In genomic region chr7:159141159-159141558, GRCh38 we compare ENCODE assay signal across 27 cellular contexts. TPM values are rescaled to one million over a fixed set of nuclear protein-coding genes. Genes with fewer than 3 reads are reported as not detected.
DNase-seq lines count a peak whose midpoint lies in the region; ATAC-seq and TF ChIP-seq lines count a peak whose summit lies in the region.
"Had no signal": no experiment of that assay in that cellular context is flagged by ENCODE, and none has a peak within 500 bp of the region (broad histone marks: within the 10 kb centered on the region; RNA-seq: fewer than 3 reads in every experiment).

No MANE protein-coding gene starts in this region.

- H3K4ac ChIP-seq in neuronal stem cell (ENCODE audit: low read length): no peak overlapping the region

- H2BK5ac ChIP-seq in neuronal stem cell (ENCODE audit: low read length): no peak overlapping the region

- no peak overlapping the region for H4K8ac ChIP-seq in neuronal stem cell (ENCODE audit: low read depth, low read length)

- WGBS in heart right ventricle, 2 donors: 79 to 86% methylated on average over 14 of the region's 14 CpGs
- WGBS in neuronal stem cell (ENCODE audit: extremely low coverage in 2 of 2, insufficient read length in 2 of 2, insufficient replicate concordance in 1 of 2), 2 donors: no CpG with 5 or more reads among the region's 14 CpGs
- WGBS in right lobe of liver (ENCODE audit: insufficient coverage, low coverage, low lambda C conversion rate, missing lambda C conversion rate): 68% methylated on average over 14 of the region's 14 CpGs

- H3K4me2 ChIP-seq in neuronal stem cell (ENCODE audit: insufficient read depth, low read length, poor library complexity, severe bottlenecking): no peak overlapping the region
- H3K4me2 ChIP-seq: KMS-11, SK-N-SH had no signal

- TF ChIP-seq CTCF in heart right ventricle (IDR thresholded peaks at IDR 0.05) (no peak), type B pancreatic cell (conservative IDR thresholded peaks at IDR 0.05) (no peak), right lobe of liver (IDR thresholded peaks at IDR 0.05) (no peak), CD14-positive monocyte (IDR thresholded peaks at IDR 0.05) (no peak)

- peaks cover 0 to 52% (median 21%) of the 10 kb centered on the region in 9 donors for H3K4me1 ChIP-seq in heart right ventricle
- H3K4me1 ChIP-seq in neuronal stem cell (ENCODE audit: control insufficient read depth in 2 of 2, insufficient read depth in 1 of 2, low read depth in 1 of 2, low read length in 2 of 2): peaks cover 0 to 12% of the 10 kb centered on the region in 2 donors
- H3K4me1 ChIP-seq in right lobe of liver: peaks cover 0 to 11% (median 0%) of the 10 kb centered on the region in 4 donors

- no peak overlapping the region for H2BK120ac ChIP-seq in neuronal stem cell (ENCODE audit: low read depth, low read length)

- peak overlapping the region; percentile 24 for H4K91ac ChIP-seq in neuronal stem cell (ENCODE audit: low read depth, low read length, poor library complexity)

- H3K23ac ChIP-seq in neuronal stem cell (ENCODE audit: low read depth, low read length, poor library complexity): no peak overlapping the region

- H3K4me3 ChIP-seq in heart right ventricle (no peak overlapping the region), neuronal stem cell (ENCODE audit: low read length in 2 of 2) (no peak overlapping the region), right lobe of liver (no peak overlapping the region)
- H3K4me3 ChIP-seq: lower lobe of right lung, thyroid gland had no signal

- no peak overlapping the region for H3K4me3 Mint-ChIP-seq in activated CD8-positive, alpha-beta memory T cell treated with anti-CD3 and anti-CD28 coated beads, Interleukin-2, amount 10 ng/mL, durations not matched to agents 7 days and 5 days
- H3K4me3 Mint-ChIP-seq in type B pancreatic cell (no peak overlapping the region), CD14-positive monocyte (peak overlapping the region in 1 of 2 donors; percentile 36)
- H3K4me3 Mint-ChIP-seq: activated naive CD8-positive, alpha-beta T cell; CD8-positive, alpha-beta T cell; natural killer cell; stimulated activated naive CD8-positive, alpha-beta T cell treated with anti-CD3 and anti-CD28 coated beads, Interleukin-15, amount 100 ng/mL, for 72 hours had no signal

- H2BK12ac ChIP-seq in neuronal stem cell (ENCODE audit: low read length): peak overlapping the region; percentile 92

- intact Hi-C loops in heart right ventricle (cut with DNase I) (loop anchor here in 5 of 10 donors (5.0 to 10.0 kb wide), 4 partner anchors 44 to 126 kb away; no protein-coding TSS in a partner anchor), Right ventricle myocardium superior (cut with DNase I) (loop anchor here (10.0 kb wide), 1 partner anchor 96 kb away; no protein-coding TSS in a partner anchor), right lobe of liver (cut with DNase I) (no loop called here), CD14-positive monocyte (cut with micrococcal nuclease) (no loop called here)

- no peaks in the 10 kb centered on the region for H3K36me3 Mint-ChIP-seq in activated CD8-positive, alpha-beta memory T cell treated with anti-CD3 and anti-CD28 coated beads, Interleukin-2, amount 10 ng/mL, durations not matched to agents 7 days and 5 days
- H3K36me3 Mint-ChIP-seq in type B pancreatic cell (no peaks in the 10 kb centered on the region), CD14-positive monocyte (no peaks in the 10 kb centered on the region)
- H3K36me3 Mint-ChIP-seq: activated naive CD8-positive, alpha-beta T cell; CD8-positive, alpha-beta T cell; natural killer cell had no signal

- no peak overlapping the region for H2BK15ac ChIP-seq in neuronal stem cell (ENCODE audit: low read length)

- H3K36me3 ChIP-seq in heart right ventricle (peaks cover 0 to 32% (median 0%) of the 10 kb centered on the region in 9 donors), neuronal stem cell (replicated peaks in 1 of 2; ENCODE audit: control insufficient read depth in 2 of 2, insufficient read depth in 2 of 2, low read length in 2 of 2) (no peaks in the 10 kb centered on the region), right lobe of liver (no peaks in the 10 kb centered on the region)
- H3K36me3 ChIP-seq: lower lobe of right lung, thyroid gland had no signal

- H3K27ac Mint-ChIP-seq in activated CD8-positive, alpha-beta memory T cell treated with anti-CD3 and anti-CD28 coated beads, Interleukin-2, amount 10 ng/mL, durations not matched to agents 7 days and 5 days: no peak overlapping the region
- H3K27ac Mint-ChIP-seq in type B pancreatic cell (no peak overlapping the region), CD14-positive monocyte (no peak overlapping the region)
- H3K27ac Mint-ChIP-seq: activated naive CD8-positive, alpha-beta T cell; activated T-helper 2 cell treated with anti-CD3 and anti-CD28 coated beads, Interferon-gamma antibody, Interleukin-2, Interleukin-4, amounts not matched to agents 10 μg/mL and 5 μg/mL and 100 μg/mL, durations not matched to agents 14 hours and 24 hours and 36 hours; CD8-positive, alpha-beta T cell; natural killer cell; stimulated activated naive CD8-positive, alpha-beta T cell treated with anti-CD3 and anti-CD28 coated beads, Interleukin-15, amount 100 ng/mL, for 72 hours had no signal

- H2AK5ac ChIP-seq in neuronal stem cell (ENCODE audit: low read depth, low read length): peak overlapping the region; percentile 36

- peaks cover 35% of the 10 kb centered on the region for H3K27me3 Mint-ChIP-seq in activated CD8-positive, alpha-beta memory T cell treated with anti-CD3 and anti-CD28 coated beads, Interleukin-2, amount 10 ng/mL, durations not matched to agents 7 days and 5 days
- H3K27me3 Mint-ChIP-seq in type B pancreatic cell (peaks cover 71% of the 10 kb centered on the region), CD14-positive monocyte (ENCODE audit: low read depth in 3 of 3) (peaks cover 39 to 62% (median 39%) of the 10 kb centered on the region in 3 donors)

- no peak for TF ChIP-seq POLR2A in right lobe of liver (IDR thresholded peaks at IDR 0.05)

- DNase-seq in heart right ventricle (no peak), Right ventricle myocardium superior (no peak), neuronal stem cell (ENCODE audit: low spot score) (no peak), type B pancreatic cell (ENCODE audit: extremely low spot score, unreplicated experiment) (peak; percentile 43), right lobe of liver (no peak), CD14-positive monocyte (ENCODE audit: low spot score) (no peak)
- DNase-seq in activated CD8-positive, alpha-beta memory T cell treated with anti-CD3 and anti-CD28 coated beads, Interleukin-2, amount 10 ng/mL, durations not matched to agents 7 days and 5 days: peak; percentile 35
- no peak for DNase-seq in activated naive CD4-positive, alpha-beta T cell treated with Interleukin-2 at 50 U/mL for 16 hours
- DNase-seq: activated CD4-positive, CD25-positive, alpha-beta regulatory T cell; kidney; lower lobe of right lung; natural killer cell; NCI-H1436; NCI-H2081 treated with DMSO at 0.1 percent for 48 hours; NCI-H2227 treated with DMSO at 0.1 percent for 48 hours; NCI-H69; PC-3; SK-N-SH; stimulated activated CD4-positive, alpha-beta T cell treated with anti-CD3 and anti-CD28 coated beads, Interleukin-2, amount 100 ng/mL, for 48 hours; stimulated activated naive CD8-positive, alpha-beta T cell treated with anti-CD3 and anti-CD28 coated beads, Interleukin-15, amount 100 ng/mL, for 72 hours; thyroid gland had no signal

- CTCF ChIA-PET in activated CD8-positive, alpha-beta memory T cell treated with anti-CD3 and anti-CD28 coated beads, Interleukin-2, amount 10 ng/mL, durations not matched to agents 7 days and 5 days (lab: Charles Lee): no interaction called here

- H3K9ac ChIP-seq in neuronal stem cell (ENCODE audit: low read depth, low read length, poor library complexity): no peak overlapping the region
- H3K9ac ChIP-seq: KMS-11, SK-N-SH had no signal

- H3K18ac ChIP-seq in neuronal stem cell (ENCODE audit: low read length): peak overlapping the region; percentile 53

- H2AFZ ChIP-seq in neuronal stem cell (ENCODE audit: low read length): no peak overlapping the region

- no peaks in the 10 kb centered on the region for H3K9me3 Mint-ChIP-seq in activated CD8-positive, alpha-beta memory T cell treated with anti-CD3 and anti-CD28 coated beads, Interleukin-2, amount 10 ng/mL, durations not matched to agents 7 days and 5 days (ENCODE audit: low read depth)
- H3K9me3 Mint-ChIP-seq in type B pancreatic cell (no peaks in the 10 kb centered on the region), CD14-positive monocyte (peaks cover 0 to 6% (median 4%) of the 10 kb centered on the region in 7 donors)
- H3K9me3 Mint-ChIP-seq: activated T-helper 2 cell treated with anti-CD3 and anti-CD28 coated beads, Interferon-gamma antibody, Interleukin-2, Interleukin-4, amounts not matched to agents 10 μg/mL and 5 μg/mL and 100 μg/mL, durations not matched to agents 14 hours and 24 hours and 36 hours; CD8-positive, alpha-beta T cell; natural killer cell; stimulated activated naive CD8-positive, alpha-beta T cell treated with anti-CD3 and anti-CD28 coated beads, Interleukin-15, amount 100 ng/mL, for 72 hours had no signal

- no peaks in the 10 kb centered on the region for H3K79me1 ChIP-seq in neuronal stem cell (ENCODE audit: low read depth, low read length)

- H3K4me1 Mint-ChIP-seq in activated CD8-positive, alpha-beta memory T cell treated with anti-CD3 and anti-CD28 coated beads, Interleukin-2, amount 10 ng/mL, durations not matched to agents 7 days and 5 days: peaks cover 4% of the 10 kb centered on the region
- H3K4me1 Mint-ChIP-seq in type B pancreatic cell (ENCODE audit: unreplicated experiment) (no peaks in the 10 kb centered on the region), CD14-positive monocyte (peaks cover 3% of the 10 kb centered on the region)

- peak overlapping the region; percentile 43 to 80 (median 62) for H3K27ac ChIP-seq in heart right ventricle
- no peak overlapping the region for H3K27ac ChIP-seq in neuronal stem cell (replicated peaks; ENCODE audit: low read length)
- H3K27ac ChIP-seq in right lobe of liver: no peak overlapping the region
- H3K27ac ChIP-seq: HL-60, KMS-11, lower lobe of right lung, thyroid gland had no signal

- H3K27me3 ChIP-seq in heart right ventricle (peaks cover 0 to 50% (median 18%) of the 10 kb centered on the region in 7 donors), neuronal stem cell (ENCODE audit: control insufficient read depth in 3 of 3, insufficient read depth in 3 of 3, low read depth in 1 of 3, low read length in 3 of 3) (peaks cover 3 to 65% (median 28%) of the 10 kb centered on the region in 3 experiments), right lobe of liver (peaks cover 0 to 15% of the 10 kb centered on the region in 2 donors)

- no peaks in the 10 kb centered on the region for H3K9me3 ChIP-seq in heart right ventricle
- peaks cover 4 to 5% of the 10 kb centered on the region in 2 donors for H3K9me3 ChIP-seq in neuronal stem cell (replicated peaks in 1 of 2; ENCODE audit: control insufficient read depth in 2 of 2, insufficient read depth in 1 of 2, low read depth in 1 of 2, low read length in 2 of 2)
- no peaks in the 10 kb centered on the region for H3K9me3 ChIP-seq in right lobe of liver
- H3K9me3 ChIP-seq: lower lobe of right lung, SK-N-SH, thyroid gland had no signal

- ATAC-seq in heart right ventricle (no peak), Right ventricle myocardium superior (ENCODE audit: poor library complexity) (no peak), right lobe of liver (no peak)
- no peak for ATAC-seq in activated CD8-positive, alpha-beta memory T cell treated with anti-CD3 and anti-CD28 coated beads, Interleukin-2, amount 10 ng/mL, durations not matched to agents 7 days and 5 days
- ATAC-seq: CD8-positive, alpha-beta T cell; lower lobe of right lung; natural killer cell; PC-3; stimulated activated naive CD8-positive, alpha-beta T cell treated with anti-CD3 and anti-CD28 coated beads, Interleukin-15, amount 100 ng/mL, for 72 hours had no signal

- no peak overlapping the region for H3K14ac ChIP-seq in neuronal stem cell (ENCODE audit: low read length)

RNA-seq across cellular contexts. Expression of gene VIPR2, which starts 3.5 kb away (rescaled TPM):
- total RNA-seq in heart right ventricle (10 to 100 TPM; 11.4 to 30.6 (median 19.4) TPM), Right ventricle myocardium superior (15.2 TPM), type B pancreatic cell (ENCODE audit: low replicate concordance) (0.12 and 0.31 TPM in 2 replicates), right lobe of liver (under 1 TPM in 4 of 6 experiments, not detected in 2; 0.15 to 0.51 (median 0.26) TPM)
- polyA plus RNA-seq in heart right ventricle (10 to 100 TPM in 1 of 2 donors, 1 to 10 TPM in 1; 3.0 to 20.9 TPM), CD14-positive monocyte (not detected)
- under 1 TPM in 1 of 2 experiments, not detected in 1; 0.05 TPM for total RNA-seq in activated CD8-positive, alpha-beta memory T cell treated with anti-CD3 and anti-CD28 coated beads, Interleukin-2, amount 10 ng/mL, durations not matched to agents 7 days and 5 days
- 2.8 TPM for polyA plus RNA-seq in neuronal stem cell (2013, experiment 1 of 2)
- polyA plus RNA-seq in neuronal stem cell (2013, experiment 2 of 2): 2.6 TPM
- total RNA-seq: glomerular endothelial cell, PC-3 had no signal
- polyA plus RNA-seq: SK-N-SH had no signal

Comparison
In these comparisons a context has a peak if more than half of its experiments do, and no peak if none do; other contexts are left out.
1. DNase-seq: peak in activated CD8-positive, alpha-beta memory T cell treated with anti-CD3 and anti-CD28 coated beads, Interleukin-2, amount 10 ng/mL, durations not matched to agents 7 days and 5 days (single experiment) and type B pancreatic cell (single experiment); none in heart right ventricle (0 of 2), Right ventricle myocardium superior (single experiment), neuronal stem cell (single experiment), right lobe of liver (0 of 3), activated naive CD4-positive, alpha-beta T cell treated with Interleukin-2 at 50 U/mL for 16 hours (single experiment) and CD14-positive monocyte (single experiment).
2. H3K27ac ChIP-seq: peak in heart right ventricle (10 of 10); none in neuronal stem cell (single experiment) and right lobe of liver (0 of 3).